ENCODE assay signal across 17 cellular contexts in the genomic region with DNA sequence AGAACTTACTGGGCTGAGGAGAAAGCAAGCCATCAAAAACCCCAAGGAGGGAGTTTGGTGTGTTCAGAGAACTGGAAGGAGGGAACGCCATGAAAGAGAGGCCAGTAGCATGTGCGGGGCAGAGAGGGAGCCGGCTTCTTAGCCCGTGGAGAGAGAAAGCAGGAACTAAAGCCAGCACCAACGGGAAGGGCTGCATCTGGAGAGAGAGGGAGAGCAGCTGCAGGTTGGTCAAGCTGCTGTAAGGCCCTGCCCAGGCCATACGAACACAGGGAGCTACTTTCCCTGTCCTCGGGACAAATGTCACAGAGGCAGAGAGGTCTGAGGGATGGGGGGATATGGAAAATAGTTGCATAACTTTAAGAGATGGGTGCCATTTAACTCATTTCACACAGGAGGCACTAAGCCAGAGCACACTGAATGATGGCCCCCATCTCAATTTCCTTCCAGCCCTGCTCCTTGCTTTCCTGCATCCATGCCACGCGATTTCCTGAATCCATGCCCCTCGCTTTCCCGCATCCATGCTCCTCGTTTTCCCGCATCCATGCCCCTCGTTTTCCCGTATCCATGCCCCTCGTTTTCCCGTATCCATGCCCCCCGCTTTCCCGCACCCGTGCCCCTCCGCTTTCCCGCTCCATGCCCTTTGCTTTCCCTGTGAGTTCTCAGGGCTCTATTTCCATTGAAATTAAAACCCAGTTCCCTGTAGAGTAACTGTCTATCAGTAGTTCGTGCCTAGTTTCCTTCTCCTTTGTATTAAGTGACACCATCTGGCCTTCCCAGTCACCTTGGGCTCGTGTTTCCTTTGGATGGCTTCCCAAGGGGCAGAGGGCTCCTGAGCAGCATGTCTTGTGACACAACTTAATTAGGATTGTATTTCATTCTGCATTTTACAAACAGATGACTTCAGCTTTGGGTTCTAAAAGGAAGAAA. TPM values are rescaled to one million over a fixed set of nuclear protein-coding genes. Genes with fewer than 3 reads are reported as not detected.
DNase-seq lines count a peak whose midpoint lies in the region; ATAC-seq and TF ChIP-seq lines count a peak whose summit lies in the region.
"Had no signal": no experiment of that assay in that cellular context is flagged by ENCODE, and none has a peak within 500 bp of the region (broad histone marks: within the 10 kb centered on the region; RNA-seq: fewer than 3 reads in every experiment).

No MANE protein-coding gene starts in this region.

- CTCF ChIA-PET in HEK293 (lab: Yijun Ruan, JAX) = interaction anchor here (0.9 kb wide), 1 partner anchor 28 kb away, joined by 4 read pairs; no protein-coding TSS in a partner anchor

- peak; percentile 38 for ATAC-seq in sciatic nerve
- no peak for ATAC-seq in HG02678 (IDR thresholded peaks at IDR 0.05; ENCODE audit: unreplicated experiment)

- POLR2A ChIA-PET in HEK293 (lab: Yijun Ruan, JAX) = no interaction called here

- H3K9me3 ChIP-seq in HEK293 (ENCODE audit: control insufficient read depth, insufficient read depth, low read depth, low read length) = no peaks in the 10 kb centered on the region
- H3K9me3 ChIP-seq: tibial artery had no signal

- H3K4me3 ChIP-seq in HEK293 (ENCODE audit: low read depth, low read length) = no peak overlapping the region
- H3K4me3 ChIP-seq: tibial artery had no signal

- intact Hi-C loops in sciatic nerve (cut with DNase I) = no loop called here

- peak overlapping the region; percentile 42 for H3K27ac ChIP-seq in HEK293 (ENCODE audit: extremely low read depth, low read depth, low read length)
- H3K27ac ChIP-seq: C4-2B, epithelial cell of prostate, tibial artery had no signal

- DNase-seq in NCI-H82 treated with DMSO at 0.1 percent for 48 hours (lab: John Stamatoyannopoulos, UW; ENCODE audit: unreplicated experiment) (peak; percentile 59), fibroblast of gingiva (ENCODE audit: low read depth) (peak; percentile 58), sciatic nerve (ENCODE audit: low spot score) (no peak), NCI-H1105 (lab: John Stamatoyannopoulos, UW) (no peak), GM19240 (ENCODE audit: insufficient read length, low spot score) (no peak)
- DNase-seq: activated CD8-positive, alpha-beta memory T cell treated with anti-CD3 and anti-CD28 coated beads, Interleukin-2, amount 50 U/mL, for 48 hours; central memory CD4-positive, alpha-beta T cell; kidney glomerular epithelial cell; naive B cell; NCI-H1048; retina; stimulated activated CD4-positive, alpha-beta T cell treated with anti-CD3 and anti-CD28 coated beads, Interleukin-2, amount 100 ng/mL, for 48 hours; tibial artery had no signal

- H3K4me1 ChIP-seq in HEK293 (ENCODE audit: control insufficient read depth, insufficient read depth, low read length) = peaks cover 5% of the 10 kb centered on the region; the same call in 1 of the 2 replicates

- no peak for TF ChIP-seq CTCF in HEK293 (tag by site-specific recombination; IDR thresholded peaks at IDR 0.05)

- H3K36me3 ChIP-seq in HEK293 (ENCODE audit: control insufficient read depth in 2 of 2, insufficient read depth in 1 of 2, low read length in 2 of 2) = peaks cover 0 to 3% of the 10 kb centered on the region in 2 experiments; a peak in 1 of 3 replicates
- H3K36me3 ChIP-seq: tibial artery had no signal

TF ChIP-seq in HEK293, 187 proteins besides CTCF, POLR2A, EP300 and RAD21 (continues in another document):
- TF ChIP-seq ZNF426 (tag by site-specific recombination; IDR thresholded peaks at IDR 0.05) (no peak), ZNF830 (tag by site-specific recombination; IDR thresholded peaks at IDR 0.05; ENCODE audit: low read depth) (no peak), AEBP2 (tag by site-specific recombination; IDR thresholded peaks at IDR 0.05; ENCODE audit: borderline replicate concordance) (no peak), ZBTB17 (tag by site-specific recombination; IDR thresholded peaks at IDR 0.05) (peak; percentile 83), ZNF391 (tag by site-specific recombination; IDR thresholded peaks at IDR 0.05; ENCODE audit: borderline replicate concordance, low read depth) (no peak; the same call in 1 of the 2 replicates), ZNF10 (tag by site-specific recombination; IDR thresholded peaks at IDR 0.05) (peak; percentile 88), OVOL3 (tag by site-specific recombination; IDR thresholded peaks at IDR 0.05) (peak; percentile 50; the same call in 1 of the 2 replicates), ZNF658 (tag by site-specific recombination; IDR thresholded peaks at IDR 0.05) (no peak), GLI2 (tag by site-specific recombination; IDR thresholded peaks at IDR 0.05; ENCODE audit: borderline replicate concordance, low read depth) (peak; percentile 74; the same call in 1 of the 2 replicates), ZNF501 (tag by site-specific recombination; IDR thresholded peaks at IDR 0.05) (peak; percentile 58; the same call in 1 of the 2 replicates), ZNF600 (tag by site-specific recombination; IDR thresholded peaks at IDR 0.05) (peak; percentile 76), ZNF223 (tag by site-specific recombination; IDR thresholded peaks at IDR 0.05) (no peak), ZNF704 (tag by site-specific recombination; IDR thresholded peaks at IDR 0.05) (no peak), ZSCAN30 (tag by site-specific recombination; IDR thresholded peaks at IDR 0.05) (peak; percentile 82; the same call in 1 of the 2 replicates), ZNF26 (tag by site-specific recombination; IDR thresholded peaks at IDR 0.05) (no peak), SP3 (tag by site-specific recombination; IDR thresholded peaks at IDR 0.05) (no peak), ZNF239 (tag by site-specific recombination; IDR thresholded peaks at IDR 0.05) (no peak), ZNF398 (tag by site-specific recombination; IDR thresholded peaks at IDR 0.05) (no peak)
- TF ChIP-seq, protein P1, sequence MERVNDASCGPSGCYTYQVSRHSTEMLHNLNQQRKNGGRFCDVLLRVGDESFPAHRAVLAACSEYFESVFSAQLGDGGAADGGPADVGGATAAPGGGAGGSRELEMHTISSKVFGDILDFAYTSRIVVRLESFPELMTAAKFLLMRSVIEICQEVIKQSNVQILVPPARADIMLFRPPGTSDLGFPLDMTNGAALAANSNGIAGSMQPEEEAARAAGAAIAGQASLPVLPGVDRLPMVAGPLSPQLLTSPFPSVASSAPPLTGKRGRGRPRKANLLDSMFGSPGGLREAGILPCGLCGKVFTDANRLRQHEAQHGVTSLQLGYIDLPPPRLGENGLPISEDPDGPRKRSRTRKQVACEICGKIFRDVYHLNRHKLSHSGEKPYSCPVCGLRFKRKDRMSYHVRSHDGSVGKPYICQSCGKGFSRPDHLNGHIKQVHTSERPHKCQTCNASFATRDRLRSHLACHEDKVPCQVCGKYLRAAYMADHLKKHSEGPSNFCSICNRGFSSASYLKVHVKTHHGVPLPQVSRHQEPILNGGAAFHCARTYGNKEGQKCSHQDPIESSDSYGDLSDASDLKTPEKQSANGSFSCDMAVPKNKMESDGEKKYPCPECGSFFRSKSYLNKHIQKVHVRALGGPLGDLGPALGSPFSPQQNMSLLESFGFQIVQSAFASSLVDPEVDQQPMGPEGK (tag by site-specific recombination; IDR thresholded peaks at IDR 0.05) = peak; percentile 59

RNA-seq across cellular contexts. Expression of gene TPT1, which starts 31.5 kb away (rescaled TPM):
- total RNA-seq in sciatic nerve = 3,518 TPM

RNA-seq across cellular contexts. Expression of gene SLC25A30, which starts 45.7 kb away (rescaled TPM):
- total RNA-seq in sciatic nerve = 28.8 TPM

Comparison
In these comparisons a context has a peak if more than half of its experiments do, and no peak if none do; other contexts are left out.
1. DNase-seq: peak in NCI-H82 treated with DMSO at 0.1 percent for 48 hours (single experiment) and fibroblast of gingiva (single experiment); none in sciatic nerve (single experiment), NCI-H1105 (single experiment) and GM19240 (single experiment).